Comparison of ENCODE assay signal across 8 cellular contexts in genomic region chr4:155376387-155377268, GRCh38. TPM values are rescaled to one million over a fixed set of nuclear protein-coding genes. Genes with fewer than 3 reads are reported as not detected.
DNase-seq lines count a peak whose midpoint lies in the region; ATAC-seq, FAIRE-seq and TF ChIP-seq lines count a peak whose summit lies in the region.

TSS of gene MAP9 (minus strand) at chr4:155376965. CDS start at chr4:155375850, 1,115 bp downstream.

- H3K27me3 Mint-ChIP-seq in activated B cell treated with CpG ODN at 0.5 μM for 24 hours (peaks cover 3% of the 10 kb centered on the region), immature natural killer cell (ENCODE audit: low read depth in 3 of 3) (peaks cover 1 to 13% (median 2%) of the 10 kb centered on the region in 3 donors)

- DNase-seq in GM13976 (ENCODE audit: low spot score) (peak; percentile 92), NCI-H1694 treated with DMSO at 0.1 percent for 48 hours (lab: John Stamatoyannopoulos, UW) (peak; percentile 14), activated B cell treated with CpG ODN at 0.5 μM for 24 hours (peak; percentile 84), bronchial epithelial cell (ENCODE audit: low read depth) (peak; percentile 90), immature natural killer cell (peak; percentile 92 to 94 (median 94)), D721Med (ENCODE audit: insufficient read length, low spot score) (no peak)
- DNase-seq in stimulated activated CD4-positive, alpha-beta T cell treated with anti-CD3 and anti-CD28 coated beads, Interleukin-12 subunit alpha, Interleukin-12 subunit beta, amount 100 ng/mL, for 4 hours = peak; percentile 78

- FAIRE-seq in bronchial epithelial cell (lab: Jason Lieb, UNC) (peak; percentile 52), D721Med (lab: Jason Lieb, UNC) (no peak)

- no peaks in the 10 kb centered on the region for H3K36me3 ChIP-seq in bronchial epithelial cell (ENCODE audit: control insufficient read depth, insufficient read depth, low read length)

- H3K4me3 ChIP-seq in bronchial epithelial cell (ENCODE audit: low read depth, low read length) = peak within 1 kb of the TSS; percentile 60

- H3K27ac Mint-ChIP-seq in activated B cell treated with CpG ODN at 0.5 μM for 24 hours (peak within 1 kb of the TSS; percentile 92), immature natural killer cell (peak within 1 kb of the TSS; percentile 71 to 96 (median 92))

- H3K4me3 Mint-ChIP-seq in activated B cell treated with CpG ODN at 0.5 μM for 24 hours (peak within 1 kb of the TSS; percentile 92), immature natural killer cell (peak within 1 kb of the TSS; percentile 85 to 95 (median 90))

- CTCF ChIA-PET in activated B cell treated with CpG ODN at 0.5 μM for 24 hours (lab: Charles Lee) = no interaction called here

- peaks cover 12% of the 10 kb centered on the region for H3K36me3 Mint-ChIP-seq in activated B cell treated with CpG ODN at 0.5 μM for 24 hours (ENCODE audit: low read depth)
- H3K36me3 Mint-ChIP-seq in immature natural killer cell = peaks cover 0 to 4% (median 0%) of the 10 kb centered on the region in 3 donors

- POLR2A ChIA-PET in activated B cell treated with CpG ODN at 0.5 μM for 24 hours (lab: Charles Lee) = interaction anchor here (0.9 to 1.1 kb wide), 2 partner anchors 9 to 826 kb away, joined by 3 to 4 read pairs; partner anchors contain the start of gene PLRG1

- intact Hi-C loops in activated B cell treated with CpG ODN at 0.5 μM for 24 hours (cut with micrococcal nuclease) = loop anchor here (1.0 to 5.0 kb wide), 4 partner anchors 382 to 959 kb away; partner anchors contain the start of genes CTSO and PLRG1

- no peaks in the 10 kb centered on the region for H3K9me3 Mint-ChIP-seq in activated B cell treated with CpG ODN at 0.5 μM for 24 hours
- peaks cover 0 to 1% (median 0%) of the 10 kb centered on the region in 6 donors for H3K9me3 Mint-ChIP-seq in immature natural killer cell

- in situ Hi-C loops in GM13976 (cut with MboI; ENCODE audit: low sequenced_read_pairs, unreplicated experiment) = no loop called here

- ATAC-seq in HG02759 (IDR thresholded peaks at IDR 0.05; ENCODE audit: unreplicated experiment) = peak; percentile 97
- peak; percentile 96 for ATAC-seq in activated B cell treated with CpG ODN at 0.5 μM for 24 hours (ENCODE audit: low read depth)

- TF ChIP-seq CTCF in GM13976 (IDR thresholded peaks at IDR 0.05; ENCODE audit: borderline replicate concordance, control extremely low read depth, extremely low read depth, insufficient read depth, missing control alignments) (no peak), activated B cell treated with CpG ODN at 0.5 μM for 24 hours (IDR thresholded peaks at IDR 0.05) (no peak), bronchial epithelial cell (IDR thresholded peaks at IDR 0.05; ENCODE audit: insufficient read depth, low read length, severe bottlenecking) (no peak), D721Med (IDR thresholded peaks at IDR 0.05; ENCODE audit: insufficient read depth, missing control alignments) (no peak)

- H3K27me3 ChIP-seq in bronchial epithelial cell (ENCODE audit: control insufficient read depth, insufficient read depth, low read length) = no peaks in the 10 kb centered on the region

- H3K4me1 Mint-ChIP-seq in activated B cell treated with CpG ODN at 0.5 μM for 24 hours = peaks cover 15% of the 10 kb centered on the region
- peaks cover 14 to 23% of the 10 kb centered on the region in 2 donors for H3K4me1 Mint-ChIP-seq in immature natural killer cell

RNA-seq across cellular contexts. Expression of gene MAP9, which starts in this region (rescaled TPM):
- total RNA-seq in activated B cell treated with CpG ODN at 0.5 μM for 24 hours (8.8 and 10.7 TPM in 2 replicates), bronchial epithelial cell (3.6 and 4.2 TPM in 2 replicates)
- polyA plus RNA-seq in immature natural killer cell = 1 to 10 TPM in 2 of 3 donors, not detected in 1; 2.1 to 3.3 TPM
